Comparison of ENCODE assay signal across 9 cellular contexts in the genomic region with DNA sequence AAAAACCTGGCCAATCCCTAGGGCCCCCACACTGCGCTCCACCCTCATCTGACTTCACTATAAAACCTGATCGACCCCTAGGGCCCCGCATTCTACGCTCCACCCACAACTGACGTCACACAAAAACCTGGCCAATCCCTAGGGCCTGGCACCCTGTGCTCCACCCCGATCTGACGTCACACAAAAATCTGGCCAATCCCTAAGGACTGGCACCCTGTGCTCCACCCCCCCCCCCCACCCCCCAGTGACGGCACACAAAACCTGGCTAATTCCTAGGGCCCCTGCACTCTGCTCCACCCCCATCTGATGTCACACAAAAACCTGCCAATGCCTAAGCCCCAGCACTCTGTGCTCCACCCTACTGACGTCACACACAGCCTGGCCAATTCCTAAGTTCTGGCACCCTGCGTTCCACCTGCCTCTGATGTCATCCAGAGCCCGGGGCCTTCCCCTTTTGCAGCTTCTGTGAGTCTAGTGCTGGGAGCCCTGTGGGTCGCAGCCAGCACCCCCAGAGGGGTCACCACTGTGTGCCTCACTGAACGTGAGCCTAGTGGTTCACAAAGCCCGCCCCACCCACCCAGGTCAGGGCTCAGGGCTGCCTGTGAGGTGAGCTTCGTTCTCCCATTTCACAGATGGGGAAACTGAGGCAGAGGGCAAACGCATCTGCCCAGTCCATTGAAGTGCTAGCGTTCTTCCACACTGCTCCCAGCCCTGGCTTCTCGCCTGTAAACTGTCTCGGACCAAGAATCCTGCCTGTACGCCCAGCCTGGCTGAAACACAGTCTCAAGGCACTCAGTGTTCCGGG. TPM values are rescaled to one million over a fixed set of nuclear protein-coding genes. Genes with fewer than 3 reads are reported as not detected.
DNase-seq lines count a peak whose midpoint lies in the region; ATAC-seq and TF ChIP-seq lines count a peak whose summit lies in the region.
"Had no signal": no experiment of that assay in that cellular context is flagged by ENCODE, and none has a peak within 500 bp of the region (broad histone marks: within the 10 kb centered on the region; RNA-seq: fewer than 3 reads in every experiment).

No MANE protein-coding gene starts in this region.

- H3K36me3 ChIP-seq in Caco-2 (ENCODE audit: control insufficient read depth, insufficient read depth, low read length), result no peaks in the 10 kb centered on the region
- H3K36me3 ChIP-seq: prostate gland had no signal

- POLR2A ChIA-PET in Caco-2 (lab: Charles Lee), result no interaction called here

- no TSS peak for BruUV-seq in Caco-2 (replicated peaks; lab: Mats Ljungman, UMichigan)

- H3K9me3 ChIP-seq in Caco-2, result no peaks in the 10 kb centered on the region
- H3K9me3 ChIP-seq: prostate gland had no signal

- H3K27ac Mint-ChIP-seq in Caco-2 (ENCODE audit: unreplicated experiment), result no peak overlapping the region
- peak overlapping the region; percentile 2 for H3K27ac Mint-ChIP-seq in central memory CD8-positive, alpha-beta T cell (ENCODE audit: low read depth)

- H3K4me3 ChIP-seq in Caco-2 (ENCODE audit: low read depth, low read length), result no peak overlapping the region
- H3K4me3 ChIP-seq: prostate gland had no signal

- intact Hi-C loops in Caco-2 (cut with micrococcal nuclease; ENCODE audit: unreplicated experiment), result no loop called here
- intact Hi-C loops in Right ventricle myocardium inferior (cut with DNase I), result no loop called here

- CTCF ChIA-PET in Caco-2 (lab: Charles Lee), result no interaction called here

- ATAC-seq in central memory CD8-positive, alpha-beta T cell (replicated peaks; ENCODE audit: extremely low read depth, poor library complexity, severe bottlenecking), result no peak
- ATAC-seq in Right ventricle myocardium inferior, result no peak

- peaks cover 8% of the 10 kb centered on the region for H3K36me3 Mint-ChIP-seq in Caco-2 (ENCODE audit: insufficient read depth, unreplicated experiment)
- H3K36me3 Mint-ChIP-seq in central memory CD8-positive, alpha-beta T cell (ENCODE audit: insufficient read depth), result no peaks in the 10 kb centered on the region

- no peaks in the 10 kb centered on the region for H3K27me3 ChIP-seq in Caco-2 (replicated peaks; ENCODE audit: control insufficient read depth, insufficient read depth, low read length)

- no peaks in the 10 kb centered on the region for H3K9me3 Mint-ChIP-seq in Caco-2 (ENCODE audit: unreplicated experiment)
- no peaks in the 10 kb centered on the region for H3K9me3 Mint-ChIP-seq in central memory CD8-positive, alpha-beta T cell

- peaks cover 9% of the 10 kb centered on the region for H3K27me3 Mint-ChIP-seq in Caco-2 (ENCODE audit: insufficient read depth, unreplicated experiment)
- peaks cover 7% of the 10 kb centered on the region for H3K27me3 Mint-ChIP-seq in central memory CD8-positive, alpha-beta T cell

- TF ChIP-seq CTCF in Caco-2 (IDR thresholded peaks at IDR 0.05; ENCODE audit: insufficient read depth in 1 of 2, low read depth in 1 of 2, low read length in 1 of 2, severe bottlenecking in 1 of 2, unreplicated experiment in 1 of 2), result no peak

- no peaks in the 10 kb centered on the region for H3K4me1 Mint-ChIP-seq in Caco-2 (ENCODE audit: low read depth, unreplicated experiment)
- peaks cover 19% of the 10 kb centered on the region for H3K4me1 Mint-ChIP-seq in central memory CD8-positive, alpha-beta T cell

- H3K4me3 Mint-ChIP-seq in Caco-2 (ENCODE audit: unreplicated experiment), result no peak overlapping the region
- H3K4me3 Mint-ChIP-seq in central memory CD8-positive, alpha-beta T cell, result peak overlapping the region; percentile 44

- DNase-seq in A172 (ENCODE audit: low spot score) (peak; percentile 68), Caco-2 (peak; percentile 41 to 77), NCI-H2171 (lab: John Stamatoyannopoulos, UW) (peak; percentile 75), DMS79 treated with DMSO at 0.1 percent for 48 hours (lab: John Stamatoyannopoulos, UW) (no peak), LoVo (ENCODE audit: low spot score) (no peak), middle frontal gyrus (ENCODE audit: extremely low spot score, low spot score) (no peak), Right ventricle myocardium inferior (ENCODE audit: missing footprints) (no peak)
- DNase-seq in central memory CD8-positive, alpha-beta T cell (ENCODE audit: low spot score in 2 of 2), result no peak

- no peaks in the 10 kb centered on the region for H3K4me1 ChIP-seq in Caco-2
- H3K4me1 ChIP-seq: prostate gland had no signal

RNA-seq across cellular contexts. Expression of a gene that starts 40.6 kb away (rescaled TPM):
- 21.2 and 28.2 TPM in 2 replicates for total RNA-seq in A172 (2014; rRNA removed; shearing (Covaris generic))
- total RNA-seq in Caco-2 (2022) (14.7 and 15.4 TPM in 2 replicates), Right ventricle myocardium inferior (9.0 TPM)

Comparison
In these comparisons a context has a peak if more than half of its experiments do, and no peak if none do; other contexts are left out.
1. DNase-seq: peak in A172 (single experiment), Caco-2 (2 of 2) and NCI-H2171 (single experiment); none in central memory CD8-positive, alpha-beta T cell (0 of 2), DMS79 treated with DMSO at 0.1 percent for 48 hours (single experiment), LoVo (single experiment), middle frontal gyrus (single experiment) and Right ventricle myocardium inferior (single experiment).